ENCODE assay signal across 33 cellular contexts in the genomic region with DNA sequence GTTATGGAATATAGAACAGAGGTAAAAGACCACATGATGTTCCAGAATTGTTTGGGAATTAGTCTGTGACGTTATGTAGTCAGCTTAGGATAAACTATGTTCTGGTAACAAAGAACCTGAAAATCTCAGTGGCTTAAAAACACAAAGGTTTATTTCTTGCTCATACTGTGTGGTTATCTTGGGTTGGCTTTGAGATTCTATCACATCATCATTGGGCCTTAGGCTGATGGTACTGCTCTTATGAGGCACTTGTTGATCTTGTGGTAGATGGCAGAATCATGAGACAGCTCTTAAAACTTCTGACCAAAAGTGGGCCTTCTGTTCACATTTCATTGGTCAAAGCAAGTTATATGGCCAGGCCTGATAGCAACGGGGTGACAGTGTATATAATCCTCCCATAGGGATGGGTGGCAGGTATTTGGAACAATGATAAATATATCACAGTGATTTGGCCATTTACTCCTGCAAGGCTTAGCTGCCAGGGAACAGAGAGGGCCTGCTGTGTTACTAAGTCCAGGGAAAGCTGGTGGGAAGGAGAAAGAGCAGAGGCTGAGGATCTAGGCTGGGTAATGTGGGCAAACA. TPM values are rescaled to one million over a fixed set of nuclear protein-coding genes. Genes with fewer than 3 reads are reported as not detected.
DNase-seq lines count a peak whose midpoint lies in the region; ATAC-seq and TF ChIP-seq lines count a peak whose summit lies in the region.
"Had no signal": no experiment of that assay in that cellular context is flagged by ENCODE, and none has a peak within 500 bp of the region (broad histone marks: within the 10 kb centered on the region; RNA-seq: fewer than 3 reads in every experiment).

No MANE protein-coding gene starts in this region.

- no peak overlapping the region for H3K4me2 ChIP-seq in mammary epithelial cell (ENCODE audit: insufficient read depth, low read depth, low read length)
- H3K4me2 ChIP-seq: A549 had no signal

- H3K27ac ChIP-seq in mammary epithelial cell (ENCODE audit: insufficient read depth, low read depth, low read length): no peak overlapping the region
- H3K27ac ChIP-seq in breast epithelium: no peak overlapping the region
- H3K27ac ChIP-seq in stomach smooth muscle (ENCODE audit: low read length): peak overlapping the region; percentile 50
- H3K27ac ChIP-seq: A549, colonic mucosa, epithelial cell of prostate, parathyroid adenoma, thoracic aorta, vagina had no signal

- TF ChIP-seq POLR2A in breast epithelium (IDR thresholded peaks at IDR 0.05): no peak

- intact Hi-C loops in mammary epithelial cell (cut with micrococcal nuclease): no loop called here
- intact Hi-C loops in breast epithelium (cut with DNase I; ENCODE audit: low total_unique reads): no loop called here

- H3K79me2 ChIP-seq in mammary epithelial cell (ENCODE audit: insufficient read depth, low read length): peaks cover 25% of the 10 kb centered on the region

- H3K9ac ChIP-seq in mammary epithelial cell (ENCODE audit: insufficient read depth, low read length): no peak overlapping the region
- H3K9ac ChIP-seq in stomach smooth muscle (ENCODE audit: low read length in 2 of 2): peak overlapping the region in 1 of 2 donors; percentile 1
- H3K9ac ChIP-seq: parathyroid adenoma had no signal

- DNase-seq in mammary epithelial cell: peak; percentile 43
- no peak for DNase-seq in breast epithelium (ENCODE audit: low spot score in 2 of 2)
- peak; percentile 18 for DNase-seq in OCI-M1 (lab: John Stamatoyannopoulos, UW)
- no peak for DNase-seq in T-helper 1 cell
- DNase-seq in putamen (ENCODE audit: low spot score): no peak
- DNase-seq: activated CD4-positive, alpha-beta T cell treated with anti-CD3 and anti-CD28 coated beads for 1 hour; activated CD8-positive, alpha-beta T cell treated with anti-CD3 and anti-CD28 coated beads, Interleukin-2, amount 10 ng/mL, durations not matched to agents 7 days and 5 days; activated T-cell treated with anti-CD3 and anti-CD28 coated beads for 4 hours; CD8-positive, alpha-beta memory T cell; colonic mucosa; DMS153; effector CD8-positive, alpha-beta T cell; H9; heart left ventricle; kidney glomerular epithelial cell; MM.1S; mucosa of descending colon; NCI-H1417 treated with DMSO at 0.1 percent for 48 hours; NCI-H2081 treated with DMSO at 0.1 percent for 48 hours; NCI-H345; NCI-H748 treated with DMSO at 0.1 percent for 48 hours; stimulated activated CD4-positive, alpha-beta T cell treated with anti-CD3 and anti-CD28 coated beads, Interleukin-4, amount 100 ng/mL, for 4 hours; stimulated activated naive B cell treated with anti-CD40 and anti-IgM and Interleukin-4, amounts not matched to agents 10 μg/mL and 1 μg/mL and 100 μg/mL, for 72 hours had no signal

- CTCF ChIA-PET in mammary epithelial cell (lab: Charles Lee; ENCODE audit: low non-redundant PET): no interaction called here

- H3K36me3 ChIP-seq in mammary epithelial cell (ENCODE audit: insufficient read depth, low read length) (peaks cover 2% of the 10 kb centered on the region), breast epithelium (no peaks in the 10 kb centered on the region), stomach smooth muscle (ENCODE audit: control insufficient read depth in 2 of 2, insufficient read depth in 2 of 2, low read length in 2 of 2) (peaks cover 2 to 3% of the 10 kb centered on the region in 2 donors)
- H3K36me3 ChIP-seq: colonic mucosa had no signal

- H3K9me3 ChIP-seq in mammary epithelial cell (replicated peaks; ENCODE audit: insufficient read depth, low read length) (no peaks in the 10 kb centered on the region), breast epithelium (no peaks in the 10 kb centered on the region), stomach smooth muscle (ENCODE audit: control insufficient read depth in 2 of 2, low read length in 2 of 2) (no peaks in the 10 kb centered on the region)
- H3K9me3 ChIP-seq: A549, colonic mucosa, heart left ventricle, mucosa of descending colon, thoracic aorta, vagina had no signal

- H3K4me3 ChIP-seq in mammary epithelial cell (replicated peaks in 1 of 3; ENCODE audit: insufficient read depth in 1 of 3, low read depth in 2 of 3, low read length in 3 of 3): no peak overlapping the region
- no peak overlapping the region for H3K4me3 ChIP-seq in breast epithelium
- H3K4me3 ChIP-seq in stomach smooth muscle (ENCODE audit: low read length in 2 of 2): no peak overlapping the region
- H3K4me3 ChIP-seq: A549, colonic mucosa, heart left ventricle, lung, mucosa of descending colon, thoracic aorta, vagina had no signal

- H2AFZ ChIP-seq in mammary epithelial cell (ENCODE audit: low read depth, low read length): no peak overlapping the region
- H2AFZ ChIP-seq: parathyroid adenoma had no signal

- TF ChIP-seq CTCF in mammary epithelial cell (conservative IDR thresholded peaks at IDR 0.05 in 1 of 2, IDR thresholded peaks at IDR 0.05 in 1 of 2; ENCODE audit: extremely low read depth in 1 of 2, insufficient read depth in 1 of 2, low read depth in 1 of 2, low read length in 2 of 2) (no peak), breast epithelium (IDR thresholded peaks at IDR 0.05) (no peak)

- no peaks in the 10 kb centered on the region for H3K27me3 ChIP-seq in mammary epithelial cell (ENCODE audit: insufficient read depth, low read length)
- no peaks in the 10 kb centered on the region for H3K27me3 ChIP-seq in breast epithelium
- H3K27me3 ChIP-seq in stomach smooth muscle (ENCODE audit: control insufficient read depth in 1 of 2, insufficient read depth in 2 of 2, low read length in 2 of 2): no peaks in the 10 kb centered on the region
- H3K27me3 ChIP-seq: colonic mucosa, heart left ventricle, vagina had no signal

- in situ Hi-C loops in mammary epithelial cell (cut with MboI; ENCODE audit: low sequenced_read_pairs in 2 of 2): no loop called here

- H3K4me1 ChIP-seq in mammary epithelial cell (ENCODE audit: insufficient read depth, low read length): peaks cover 23% of the 10 kb centered on the region
- no peaks in the 10 kb centered on the region for H3K4me1 ChIP-seq in breast epithelium
- peaks cover 12% of the 10 kb centered on the region for H3K4me1 ChIP-seq in stomach smooth muscle (ENCODE audit: control insufficient read depth, insufficient read depth, low read length)
- H3K4me1 ChIP-seq: A549, colonic mucosa, parathyroid adenoma had no signal

- BruUV-seq in mammary epithelial cell (replicated peaks; lab: Mats Ljungman, UMichigan): no TSS peak

- dilution Hi-C loops in mammary epithelial cell (cut with HindIII; ENCODE audit: low sequenced_read_pairs): no loop called here

- 80% methylated on average over 2 of the region's 2 CpGs for WGBS in mammary epithelial cell (ENCODE audit: low coverage, missing lambda C conversion rate)

- no peaks in the 10 kb centered on the region for H4K20me1 ChIP-seq in mammary epithelial cell (ENCODE audit: insufficient read depth, low read length)

- ATAC-seq in esophagus mucosa: peak; percentile 74
- ATAC-seq in GM21526 (IDR thresholded peaks at IDR 0.05; ENCODE audit: low FRiP score, unreplicated experiment): no peak
- ATAC-seq: A549; activated CD8-positive, alpha-beta T cell treated with anti-CD3 and anti-CD28 coated beads, Interleukin-2, amount 10 ng/mL, durations not matched to agents 7 days and 5 days; heart left ventricle; mucosa of descending colon; sciatic nerve; stimulated activated naive B cell treated with anti-CD40 and anti-IgM and Interleukin-4, amounts not matched to agents 10 μg/mL and 1 μg/mL and 100 μg/mL, for 72 hours had no signal

RNA-seq across cellular contexts. Expression of gene DHX35, which starts 13.5 kb away (rescaled TPM):
- 1 to 10 TPM; 8.1 to 9.5 TPM for total RNA-seq in mammary epithelial cell
- 9.2 TPM for polyA plus RNA-seq in mammary epithelial cell
- polyA minus RNA-seq in mammary epithelial cell: 13.4 TPM
- 10 to 100 TPM; 11.0 to 20.3 (median 20.1) TPM for total RNA-seq in breast epithelium
- 6.3 TPM for total RNA-seq in esophagus mucosa

RNA-seq across cellular contexts. Expression of gene FAM83D, which starts 49.4 kb away (rescaled TPM):
- total RNA-seq in mammary epithelial cell (10 to 100 TPM in 1 of 2 donors, 1 to 10 TPM in 1; 3.7 to 29.9 TPM), breast epithelium (under 1 TPM; 0.33 to 0.64 (median 0.59) TPM), esophagus mucosa (67.0 TPM)
- polyA plus RNA-seq in mammary epithelial cell: 52.5 TPM
- 31.5 TPM for polyA minus RNA-seq in mammary epithelial cell

Comparison
In these comparisons a context has a peak if more than half of its experiments do, and no peak if none do; other contexts are left out.
1. DNase-seq: peak in mammary epithelial cell (single experiment) and OCI-M1 (single experiment); none in breast epithelium (0 of 2), T-helper 1 cell (0 of 5) and putamen (single experiment).